Comparison of ENCODE assay signal across 10 cellular contexts in the genomic region with DNA sequence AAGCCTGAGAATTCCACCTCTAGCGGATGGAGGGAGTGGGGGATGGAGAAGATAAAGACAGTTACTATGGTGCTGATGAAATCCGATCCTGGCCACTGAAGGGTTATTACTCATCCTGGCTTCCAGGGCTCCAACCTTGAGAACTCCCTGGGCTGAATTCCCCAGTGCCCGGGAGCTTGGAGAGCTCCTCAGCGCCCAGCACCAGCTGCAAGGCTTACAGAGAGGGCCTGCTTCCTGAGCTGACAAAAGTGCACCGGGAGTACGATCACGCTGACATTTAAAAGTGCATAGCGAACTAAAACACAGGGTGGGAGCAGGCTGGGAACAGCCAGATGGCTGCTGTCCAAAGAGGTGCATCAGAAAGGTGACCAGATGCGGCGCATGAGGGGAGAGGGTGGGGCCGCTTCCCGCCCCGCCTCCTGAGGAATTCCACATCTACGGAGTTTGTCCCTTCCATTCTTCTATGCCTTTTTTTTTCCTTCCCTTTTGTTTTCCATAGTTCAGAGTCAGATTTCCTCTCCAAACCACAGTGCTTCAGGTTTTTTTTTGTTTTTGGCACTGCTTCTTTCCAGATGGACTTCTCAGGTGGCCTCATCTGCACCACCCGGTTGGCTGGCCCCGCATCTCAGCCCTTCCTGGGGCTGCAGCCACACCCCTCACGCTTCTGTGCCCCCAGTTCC.
DNase-seq lines count a peak whose midpoint lies in the region; FAIRE-seq and TF ChIP-seq lines count a peak whose summit lies in the region.
"Had no signal": no experiment of that assay in that cellular context is flagged by ENCODE, and none has a peak within 500 bp of the region (broad histone marks: within the 10 kb centered on the region; RNA-seq: fewer than 3 reads in every experiment).

No MANE protein-coding gene starts in this region.

- peaks cover 3% of the 10 kb centered on the region for H3K36me3 Mint-ChIP-seq in IgD-negative memory B cell
- H3K36me3 Mint-ChIP-seq in activated T-helper 2 cell treated with anti-CD3 and anti-CD28 coated beads, Interferon-gamma antibody, Interleukin-2, Interleukin-4, amounts not matched to agents 10 μg/mL and 5 μg/mL and 100 μg/mL, durations not matched to agents 14 hours and 24 hours and 36 hours (ENCODE audit: low read depth): no peaks in the 10 kb centered on the region

- peak overlapping the region in 2 of 3 donors; percentile 64 to 67 for H3K27ac Mint-ChIP-seq in IgD-negative memory B cell
- H3K27ac Mint-ChIP-seq in activated T-helper 2 cell treated with anti-CD3 and anti-CD28 coated beads, Interferon-gamma antibody, Interleukin-2, Interleukin-4, amounts not matched to agents 10 μg/mL and 5 μg/mL and 100 μg/mL, durations not matched to agents 14 hours and 24 hours and 36 hours: no peak overlapping the region
- H3K27ac Mint-ChIP-seq: activated B cell treated with CpG ODN at 0.5 μM for 24 hours had no signal

- peak overlapping the region in 1 of 4 donors; percentile 82 for H3K4me3 Mint-ChIP-seq in IgD-negative memory B cell
- H3K4me3 Mint-ChIP-seq in activated T-helper 2 cell treated with anti-CD3 and anti-CD28 coated beads, Interferon-gamma antibody, Interleukin-2, Interleukin-4, amounts not matched to agents 10 μg/mL and 5 μg/mL and 100 μg/mL, durations not matched to agents 14 hours and 24 hours and 36 hours (ENCODE audit: low read depth): no peak overlapping the region
- H3K4me3 Mint-ChIP-seq: activated B cell treated with CpG ODN at 0.5 μM for 24 hours had no signal

- peak overlapping the region; percentile 80 for H2AFZ ChIP-seq in SK-N-SH (ENCODE audit: low read depth)

- H3K4me1 Mint-ChIP-seq in IgD-negative memory B cell: peaks cover 12 to 18% (median 15%) of the 10 kb centered on the region in 3 donors
- H3K4me1 Mint-ChIP-seq in activated T-helper 2 cell treated with anti-CD3 and anti-CD28 coated beads, Interferon-gamma antibody, Interleukin-2, Interleukin-4, amounts not matched to agents 10 μg/mL and 5 μg/mL and 100 μg/mL, durations not matched to agents 14 hours and 24 hours and 36 hours (ENCODE audit: low read depth): no peaks in the 10 kb centered on the region

- no peaks in the 10 kb centered on the region for H3K79me2 ChIP-seq in SK-N-SH (ENCODE audit: insufficient read depth)

- H3K9ac ChIP-seq in SK-N-SH: peak overlapping the region; percentile 45; the same call in 1 of the 2 replicates
- H3K9ac ChIP-seq: BLaER1 had no signal

- TF ChIP-seq CTCF in SK-N-SH (IDR thresholded peaks at IDR 0.05) (no peak), cardiac muscle cell (IDR thresholded peaks at IDR 0.05; ENCODE audit: low read depth, low read length) (no peak)

- POLR2A ChIA-PET in SK-N-SH (lab: Yijun Ruan, JAX): interaction anchor here (1.2 kb wide), 1 partner anchor 20 kb away, joined by 4 read pairs; no protein-coding TSS in a partner anchor

- peak overlapping the region; percentile 71 for H3K4me2 ChIP-seq in SK-N-SH
- H3K4me2 ChIP-seq: BLaER1 had no signal

- CTCF ChIA-PET in SK-N-SH (lab: Yijun Ruan, JAX): interaction anchor here (0.5 to 3.9 kb wide), 3 partner anchors 24 to 112 kb away, joined by 3 to 21 read pairs (median 13); no protein-coding TSS in a partner anchor

- peak overlapping the region; percentile 58 to 88 for H3K27ac ChIP-seq in SK-N-SH (ENCODE audit: low read depth in 2 of 2, low read length in 1 of 2)
- H3K27ac ChIP-seq in cardiac muscle cell: peak overlapping the region; percentile 80
- H3K27ac ChIP-seq: BLaER1 had no signal

- H3K27me3 ChIP-seq in SK-N-SH (ENCODE audit: insufficient read depth) (no peaks in the 10 kb centered on the region), cardiac muscle cell (no peaks in the 10 kb centered on the region)
- H3K27me3 ChIP-seq: BLaER1 had no signal

- H3K27me3 Mint-ChIP-seq in IgD-negative memory B cell: peaks cover 1% of the 10 kb centered on the region
- peaks cover 8% of the 10 kb centered on the region for H3K27me3 Mint-ChIP-seq in activated T-helper 2 cell treated with anti-CD3 and anti-CD28 coated beads, Interferon-gamma antibody, Interleukin-2, Interleukin-4, amounts not matched to agents 10 μg/mL and 5 μg/mL and 100 μg/mL, durations not matched to agents 14 hours and 24 hours and 36 hours (ENCODE audit: low read depth)

- intact Hi-C loops in activated T-helper 2 cell treated with anti-CD3 and anti-CD28 coated beads, Interferon-gamma antibody, Interleukin-2, Interleukin-4, amounts not matched to agents 10 μg/mL and 5 μg/mL and 100 μg/mL, durations not matched to agents 14 hours and 24 hours and 36 hours (cut with micrococcal nuclease): no loop called here

- H3F3A ChIP-seq in SK-N-SH (replicated peaks; ENCODE audit: insufficient read depth): peaks cover 16% of the 10 kb centered on the region

- no peak for TF ChIP-seq RAD21 in SK-N-SH (IDR thresholded peaks at IDR 0.05; ENCODE audit: low read length)

- peaks cover 8 to 20% of the 10 kb centered on the region in 2 experiments; a peak in 3 of 4 replicates for H3K4me1 ChIP-seq in SK-N-SH (ENCODE audit: control insufficient read depth in 1 of 2, insufficient read depth in 2 of 2, low read depth in 1 of 2, low read length in 1 of 2)
- H3K4me1 ChIP-seq in cardiac muscle cell (ENCODE audit: low read depth): peaks cover 13% of the 10 kb centered on the region

- H4K20me1 ChIP-seq in SK-N-SH (ENCODE audit: insufficient read depth): no peaks in the 10 kb centered on the region
- H4K20me1 ChIP-seq: BLaER1 had no signal

- WGBS in SK-N-SH (ENCODE audit: low lambda C conversion rate): 23% methylated on average over 17 of the region's 17 CpGs

- H3K36me3 ChIP-seq in SK-N-SH (replicated peaks in 1 of 2; ENCODE audit: control insufficient read depth in 1 of 2, insufficient read depth in 2 of 2, low read length in 1 of 2) (no peaks in the 10 kb centered on the region), cardiac muscle cell (no peaks in the 10 kb centered on the region)

- H3K9me3 ChIP-seq in SK-N-SH (no peaks in the 10 kb centered on the region), cardiac muscle cell (ENCODE audit: low read depth) (no peaks in the 10 kb centered on the region)
- H3K9me3 ChIP-seq: BLaER1 had no signal

- H3K4me3 ChIP-seq in SK-N-SH (ENCODE audit: low read depth in 2 of 2, low read length in 1 of 2) (peak overlapping the region; percentile 19 to 31; a peak in 1 of 4 replicates), cardiac muscle cell (no peak overlapping the region)
- H3K4me3 ChIP-seq: BLaER1 had no signal

- DNase-seq in A172 (ENCODE audit: low spot score) (peak; percentile 92), SK-N-SH (peak; percentile 61), cardiac muscle cell (ENCODE audit: low read depth in 1 of 2, low spot score in 1 of 2) (peak; percentile 82 to 96), retina (peak; percentile 56), GM19239 (ENCODE audit: insufficient read length, low spot score) (no peak), pons (ENCODE audit: low spot score) (no peak)
- DNase-seq in activated T-helper 2 cell treated with anti-CD3 and anti-CD28 coated beads, Interferon-gamma antibody, Interleukin-2, Interleukin-4, amounts not matched to agents 10 μg/mL and 5 μg/mL and 100 μg/mL, durations not matched to agents 14 hours and 24 hours and 36 hours (ENCODE audit: low spot score): no peak
- DNase-seq: activated B cell treated with CpG ODN at 0.5 μM for 24 hours had no signal

- no peaks in the 10 kb centered on the region for H3K9me2 ChIP-seq in SK-N-SH

- FAIRE-seq in GM19239 (lab: Jason Lieb, UNC): no peak

- no peaks in the 10 kb centered on the region for H3K9me3 Mint-ChIP-seq in IgD-negative memory B cell
- no peaks in the 10 kb centered on the region for H3K9me3 Mint-ChIP-seq in activated T-helper 2 cell treated with anti-CD3 and anti-CD28 coated beads, Interferon-gamma antibody, Interleukin-2, Interleukin-4, amounts not matched to agents 10 μg/mL and 5 μg/mL and 100 μg/mL, durations not matched to agents 14 hours and 24 hours and 36 hours
- H3K9me3 Mint-ChIP-seq: activated B cell treated with CpG ODN at 0.5 μM for 24 hours had no signal

- TF ChIP-seq EP300 in SK-N-SH (IDR thresholded peaks at IDR 0.05; ENCODE audit: borderline replicate concordance in 1 of 2, low read depth in 1 of 2, low read length in 1 of 2): peak in 1 of 2 experiments; percentile 87; a peak in 1 of 4 replicates

TF ChIP-seq in SK-N-SH, 30 proteins besides CTCF, POLR2A, EP300 and RAD21 (continues in another document):
- TF ChIP-seq TAF1 (IDR thresholded peaks at IDR 0.05; ENCODE audit: borderline replicate concordance, low read depth, low read length): peak; percentile 40; the same call in 1 of the 2 replicates
- 0 out of 2 replicates have a peak, but pooled peaks have one; percentile 16 for TF ChIP-seq YY1 (IDR thresholded peaks at IDR 0.05; ENCODE audit: low read depth)
- TF ChIP-seq TEAD4 (IDR thresholded peaks at IDR 0.05; ENCODE audit: borderline replicate concordance, insufficient read depth): peak; percentile 72
- TF ChIP-seq, protein P1, sequence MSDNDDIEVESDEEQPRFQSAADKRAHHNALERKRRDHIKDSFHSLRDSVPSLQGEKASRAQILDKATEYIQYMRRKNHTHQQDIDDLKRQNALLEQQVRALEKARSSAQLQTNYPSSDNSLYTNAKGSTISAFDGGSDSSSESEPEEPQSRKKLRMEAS (IDR thresholded peaks at IDR 0.05; ENCODE audit: low read depth): peak; percentile 50; the same call in 1 of the 2 replicates
- TF ChIP-seq GATA2 (CRISPR knock-in tag; IDR thresholded peaks at IDR 0.05): no peak
- peak; percentile 50 for TF ChIP-seq NFIC (IDR thresholded peaks at IDR 0.05; ENCODE audit: borderline replicate concordance)
- TF ChIP-seq TCF12 (IDR thresholded peaks at IDR 0.05): peak; percentile 82
- TF ChIP-seq MXI1 (IDR thresholded peaks at IDR 0.05; ENCODE audit: low read depth, low read length): no peak
- TF ChIP-seq GABPA (IDR thresholded peaks at IDR 0.05; ENCODE audit: low read depth): no peak
- TF ChIP-seq, protein P2, sequence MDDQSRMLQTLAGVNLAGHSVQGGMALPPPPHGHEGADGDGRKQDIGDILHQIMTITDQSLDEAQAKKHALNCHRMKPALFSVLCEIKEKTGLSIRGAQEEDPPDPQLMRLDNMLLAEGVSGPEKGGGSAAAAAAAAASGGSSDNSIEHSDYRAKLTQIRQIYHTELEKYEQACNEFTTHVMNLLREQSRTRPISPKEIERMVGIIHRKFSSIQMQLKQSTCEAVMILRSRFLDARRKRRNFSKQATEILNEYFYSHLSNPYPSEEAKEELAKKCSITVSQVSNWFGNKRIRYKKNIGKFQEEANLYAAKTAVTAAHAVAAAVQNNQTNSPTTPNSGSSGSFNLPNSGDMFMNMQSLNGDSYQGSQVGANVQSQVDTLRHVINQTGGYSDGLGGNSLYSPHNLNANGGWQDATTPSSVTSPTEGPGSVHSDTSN (IDR thresholded peaks at IDR 0.05): peak; percentile 90
- peak; percentile 73 for TF ChIP-seq POLR2AphosphoS5 (IDR thresholded peaks at IDR 0.05; ENCODE audit: low read depth, low read length)
- TF ChIP-seq NRF1 (IDR thresholded peaks at IDR 0.05; ENCODE audit: low read depth, low read length): no peak
- no peak for TF ChIP-seq EZH2phosphoT487 (IDR thresholded peaks at IDR 0.05; ENCODE audit: borderline replicate concordance, low read depth)
- peak; percentile 52; the same call in 1 of the 2 replicates for TF ChIP-seq FOXM1 (IDR thresholded peaks at IDR 0.05; ENCODE audit: low read depth)

Comparison
In these comparisons a context has a peak if more than half of its experiments do, and no peak if none do; other contexts are left out.
1. DNase-seq: peak in A172 (single experiment), SK-N-SH (single experiment), cardiac muscle cell (2 of 2) and retina (single experiment); none in GM19239 (single experiment), activated T-helper 2 cell treated with anti-CD3 and anti-CD28 coated beads, Interferon-gamma antibody, Interleukin-2, Interleukin-4, amounts not matched to agents 10 μg/mL and 5 μg/mL and 100 μg/mL, durations not matched to agents 14 hours and 24 hours and 36 hours (single experiment) and pons (single experiment).